In the genomic region with DNA sequence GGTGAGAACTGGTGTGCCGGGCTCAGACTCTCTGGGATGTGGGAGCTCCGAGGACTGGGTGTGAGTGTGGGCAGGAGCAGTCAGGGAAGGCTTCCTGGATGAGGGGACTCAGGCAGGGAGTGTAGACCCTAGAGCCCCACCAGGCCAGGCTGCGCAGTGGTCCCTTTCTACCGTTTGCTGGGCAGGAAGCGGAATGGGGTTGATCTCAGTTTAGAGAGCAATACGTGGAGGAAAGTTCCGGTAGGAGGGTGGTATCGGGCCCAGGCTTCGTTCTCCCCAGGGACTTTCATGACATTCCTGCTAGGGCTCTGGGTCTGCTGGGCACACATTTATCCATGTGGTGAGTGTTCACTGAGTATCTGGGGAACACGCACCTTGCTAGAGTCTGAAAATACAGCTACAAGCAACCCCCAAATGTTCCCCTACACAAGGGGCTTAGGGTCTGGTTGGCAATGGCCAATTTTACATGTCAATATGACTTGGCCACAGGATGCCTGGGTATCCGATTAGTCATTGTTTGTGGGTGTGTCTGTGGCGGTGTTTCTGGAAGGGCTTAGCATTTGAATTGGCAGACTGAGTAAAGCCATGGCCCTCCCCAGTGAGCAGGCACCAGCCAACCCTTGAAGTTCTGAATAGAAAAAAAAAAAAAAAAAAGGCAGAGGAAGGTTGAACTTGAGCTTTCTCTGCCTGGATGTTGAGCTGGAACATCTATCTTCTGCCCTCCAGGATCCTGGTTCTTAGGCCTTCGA, we compare ENCODE assay signal across 9 cellular contexts. TPM values are rescaled to one million over a fixed set of nuclear protein-coding genes. Genes with fewer than 3 reads are reported as not detected.
DNase-seq lines count a peak whose midpoint lies in the region; TF ChIP-seq lines count a peak whose summit lies in the region.
"Had no signal": no experiment of that assay in that cellular context is flagged by ENCODE, and none has a peak within 500 bp of the region (broad histone marks: within the 10 kb centered on the region; RNA-seq: fewer than 3 reads in every experiment).

No MANE protein-coding gene starts in this region.

- H3K4me3 Mint-ChIP-seq in mesothelial cell of epicardium: peak overlapping the region; percentile 31

- DNase-seq in EH (ENCODE audit: low read depth): peak; percentile 33
- peak; percentile 64 for DNase-seq in LHCN-M2 (ENCODE audit: low read depth)
- DNase-seq in caudate nucleus (lab: John Stamatoyannopoulos, UW): peak in 4 of 61 donors; percentile 4 to 39 (median 10)
- no peak for DNase-seq in mesothelial cell of epicardium (ENCODE audit: low spot score in 2 of 2, unreplicated experiment in 2 of 2)
- no peak for DNase-seq in activated naive CD4-positive, alpha-beta T cell treated with anti-CD3 and anti-CD28 coated beads, Interleukin-2, amount 50 U/mL, for 16 hours
- no peak for DNase-seq in NCI-H187 (lab: John Stamatoyannopoulos, UW)
- no peak for DNase-seq in NCI-H1105 treated with DMSO at 0.1 percent for 48 hours (lab: John Stamatoyannopoulos, UW)
- no peak for DNase-seq in stimulated activated CD4-positive, alpha-beta T cell treated with anti-CD3 and anti-CD28 coated beads, Interleukin-4, amount 100 ng/mL, for 1 hour

- TF ChIP-seq CTCF in mesothelial cell of epicardium (IDR thresholded peaks at IDR 0.05; ENCODE audit: unreplicated experiment): no peak

- H3K27ac Mint-ChIP-seq in mesothelial cell of epicardium: no peak overlapping the region

- peak overlapping the region; percentile 46 for H3K27ac ChIP-seq in caudate nucleus (ENCODE audit: low read depth, low read length)
- H3K27ac ChIP-seq: HL-60 had no signal

- H3K36me3 Mint-ChIP-seq in mesothelial cell of epicardium: no peaks in the 10 kb centered on the region

- H3K9me3 Mint-ChIP-seq in mesothelial cell of epicardium: no peaks in the 10 kb centered on the region

- H3K4me1 Mint-ChIP-seq in mesothelial cell of epicardium: peaks cover 12% of the 10 kb centered on the region

- H3K27me3 Mint-ChIP-seq in mesothelial cell of epicardium (ENCODE audit: low read depth): peaks cover 71% of the 10 kb centered on the region

RNA-seq across cellular contexts. Expression of gene GHRHR, which starts 20.8 kb away (rescaled TPM):
- total RNA-seq in LHCN-M2 (2014; rRNA removed): not detected in 2 replicates
- not detected for polyA plus RNA-seq in LHCN-M2 (2012)
- 1.6 TPM in 1 of 3 replicates, not detected in the others for total RNA-seq in mesothelial cell of epicardium

Comparison
In these comparisons a context has a peak if more than half of its experiments do, and no peak if none do; other contexts are left out.
1. DNase-seq: peak in EH (single experiment) and LHCN-M2 (single experiment); none in mesothelial cell of epicardium (0 of 2), activated naive CD4-positive, alpha-beta T cell treated with anti-CD3 and anti-CD28 coated beads, Interleukin-2, amount 50 U/mL, for 16 hours (single experiment), NCI-H187 (0 of 2), NCI-H1105 treated with DMSO at 0.1 percent for 48 hours (single experiment) and stimulated activated CD4-positive, alpha-beta T cell treated with anti-CD3 and anti-CD28 coated beads, Interleukin-4, amount 100 ng/mL, for 1 hour (single experiment).